In the genomic region with DNA sequence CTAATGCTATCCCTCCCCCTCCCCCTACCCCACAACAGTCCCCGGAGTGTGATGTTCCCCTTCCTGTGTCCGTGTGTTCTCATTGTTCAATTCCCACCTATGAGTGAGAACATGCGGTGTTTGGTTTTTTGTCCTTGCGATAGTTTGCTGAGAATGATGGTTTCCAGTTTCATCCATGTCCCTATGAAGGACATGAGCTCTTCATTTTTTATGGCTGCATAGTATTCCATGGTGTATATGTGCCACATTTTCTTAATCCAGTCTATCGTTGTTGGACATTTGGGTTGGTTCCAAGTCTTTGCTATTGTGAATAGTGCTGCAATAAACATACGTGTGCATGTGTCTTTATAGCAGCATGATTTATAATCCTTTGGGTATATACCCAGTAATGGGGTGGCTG, we compare ENCODE assay signal across 7 cellular contexts. TPM values are rescaled to one million over a fixed set of nuclear protein-coding genes. Genes with fewer than 3 reads are reported as not detected.
"Had no signal": no experiment of that assay in that cellular context is flagged by ENCODE, and none has a peak within 500 bp of the region (broad histone marks: within the 10 kb centered on the region; RNA-seq: fewer than 3 reads in every experiment).

No MANE protein-coding gene starts in this region.

RNA-seq across cellular contexts. Expression of gene TBX1, which starts 16.6 kb away (rescaled TPM):
- total RNA-seq: naive thymus-derived CD8-positive, alpha-beta T cell; neural crest cell; osteoblast; smooth muscle cell had no signal
- polyA plus RNA-seq: naive thymus-derived CD8-positive, alpha-beta T cell; neural cell; smooth muscle cell had no signal

RNA-seq across cellular contexts. Expression of gene GP1BB, which starts 53.9 kb away (rescaled TPM):
- total RNA-seq: natural killer cell treated with Interleukin-12 subunit alpha and Interleukin-12 subunit beta and Interleukin-15 and Interleukin-18, amount 100 ng/mL, for 72 hours; renal cortical epithelial cell had no signal
- polyA plus RNA-seq: naive thymus-derived CD8-positive, alpha-beta T cell had no signal
